In genomic region chr5:34813473-34813872, GRCh38 we compare ENCODE assay signal across 14 cellular contexts. TPM values are rescaled to one million over a fixed set of nuclear protein-coding genes. Genes with fewer than 3 reads are reported as not detected.
A peak's percentile ranks its signal among the peaks of the same experiment; 100 is the strongest.
DNase-seq lines count a peak whose midpoint lies in the region; ATAC-seq and TF ChIP-seq lines count a peak whose summit lies in the region.
"Had no signal": no experiment of that assay in that cellular context is flagged by ENCODE, and none has a peak within 500 bp of the region (broad histone marks: within the 10 kb centered on the region; RNA-seq: fewer than 3 reads in every experiment).

No MANE protein-coding gene starts in this region.

- no peak overlapping the region for H3K4me3 Mint-ChIP-seq in HFFc6
- no peak overlapping the region for H3K4me3 Mint-ChIP-seq in WTC11
- H3K4me3 Mint-ChIP-seq in mesothelial cell of epicardium, result no peak overlapping the region
- H3K4me3 Mint-ChIP-seq: B cell; CD8-positive, alpha-beta memory T cell had no signal

- no peak for TF ChIP-seq CTCF in HFFc6 (IDR thresholded peaks at IDR 0.05)
- TF ChIP-seq CTCF in WTC11 (IDR thresholded peaks at IDR 0.05), result no peak
- TF ChIP-seq CTCF in mesothelial cell of epicardium (IDR thresholded peaks at IDR 0.05; ENCODE audit: unreplicated experiment), result no peak

- H3K27me3 Mint-ChIP-seq in HFFc6 (ENCODE audit: insufficient read depth) (no peaks in the 10 kb centered on the region), WTC11 (ENCODE audit: low read depth) (no peaks in the 10 kb centered on the region), mesothelial cell of epicardium (ENCODE audit: low read depth) (no peaks in the 10 kb centered on the region)

- H3K4me1 Mint-ChIP-seq in HFFc6 (ENCODE audit: low read depth) (peaks cover 43% of the 10 kb centered on the region), WTC11 (no peaks in the 10 kb centered on the region), mesothelial cell of epicardium (peaks cover 20% of the 10 kb centered on the region)
- H3K4me1 Mint-ChIP-seq: B cell; CD8-positive, alpha-beta memory T cell had no signal

- H3K27ac Mint-ChIP-seq in HFFc6 (peak overlapping the region; percentile 54), WTC11 (0 out of 2 replicates have a peak overlapping the region, but pooled peaks have one; percentile 55), mesothelial cell of epicardium (peak overlapping the region; percentile 58)
- H3K27ac Mint-ChIP-seq: B cell; CD8-positive, alpha-beta memory T cell had no signal

- DNase-seq in HFFc6 (no peak), WTC11 (ENCODE audit: low spot score) (no peak), mesothelial cell of epicardium (ENCODE audit: low spot score in 2 of 2, unreplicated experiment in 2 of 2) (no peak), DMS53 treated with DMSO at 0.1 percent for 48 hours (lab: John Stamatoyannopoulos, UW; ENCODE audit: unreplicated experiment) (no peak), NCI-H2081 treated with DMSO at 0.1 percent for 48 hours (lab: John Stamatoyannopoulos, UW) (no peak), hippocampal formation (lab: John Stamatoyannopoulos, UW) (no peak)
- DNase-seq: CD8-positive, alpha-beta memory T cell; COR-L47; DMS 273 treated with DMSO at 0.1 percent for 48 hours; DMS53; GM23248; HCEC 1CT had no signal

- H3K9me3 Mint-ChIP-seq in HFFc6 (no peaks in the 10 kb centered on the region), WTC11 (no peaks in the 10 kb centered on the region), mesothelial cell of epicardium (no peaks in the 10 kb centered on the region)
- H3K9me3 Mint-ChIP-seq: CD8-positive, alpha-beta memory T cell had no signal

- CTCF ChIA-PET in WTC11 (lab: Charles Lee), result interaction anchor here (1.1 kb wide), 1 partner anchor 327 kb away, joined by 4 read pairs; no protein-coding TSS in a partner anchor

- POLR2A ChIA-PET in WTC11 (lab: Charles Lee), result no interaction called here

- peaks cover 36% of the 10 kb centered on the region for H3K36me3 Mint-ChIP-seq in HFFc6 (ENCODE audit: low read depth)
- H3K36me3 Mint-ChIP-seq in WTC11, result peaks cover 50% of the 10 kb centered on the region
- peaks cover 21% of the 10 kb centered on the region for H3K36me3 Mint-ChIP-seq in mesothelial cell of epicardium
- H3K36me3 Mint-ChIP-seq: CD8-positive, alpha-beta memory T cell had no signal

- ATAC-seq in WTC11, result no peak

TF ChIP-seq in WTC11, 78 proteins besides CTCF, POLR2A, EP300 and RAD21:
- TF ChIP-seq NR2C2 (CRISPR knock-in tag; IDR thresholded peaks at IDR 0.05), result no peak

RNA-seq across cellular contexts. Expression of gene TTC23L, which starts 25.5 kb away (rescaled TPM):
- total RNA-seq in HFFc6 (2021; fragmentation: NEBNext Ultra II Directional; extraction: Animal tissue kit (Norgen Biotek cat#: 25700)), result not detected
- total RNA-seq in WTC11 (2021) (1.6 to 2.4 TPM (median 1.9 TPM) in 3 replicates), mesothelial cell of epicardium (2.4 to 2.7 TPM (median 2.6 TPM) in 3 replicates)
- total RNA-seq: A172 had no signal
